10 cellular contexts compared by ENCODE assay signal in the genomic region with DNA sequence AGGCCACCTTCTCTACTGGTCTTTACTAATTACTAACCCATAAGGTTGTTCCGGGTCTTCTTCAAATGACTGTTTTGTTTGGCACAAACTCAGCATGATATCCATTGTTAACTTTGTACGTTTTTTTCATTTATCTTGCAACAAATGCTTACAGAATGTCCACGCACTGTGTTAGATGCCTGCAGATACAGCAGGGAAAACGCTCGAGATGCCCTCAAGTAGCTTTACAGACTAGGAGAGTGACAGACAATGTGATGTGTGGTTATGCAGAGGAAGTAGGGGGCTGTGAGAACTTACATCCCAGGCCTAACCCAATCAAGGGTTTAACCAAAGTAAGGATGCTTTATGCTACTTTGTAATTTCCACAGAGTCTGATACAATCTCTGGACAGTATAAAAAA. TPM values are rescaled to one million over a fixed set of nuclear protein-coding genes. Genes with fewer than 3 reads are reported as not detected.
DNase-seq lines count a peak whose midpoint lies in the region; ATAC-seq and TF ChIP-seq lines count a peak whose summit lies in the region.
"Had no signal": no experiment of that assay in that cellular context is flagged by ENCODE, and none has a peak within 500 bp of the region (broad histone marks: within the 10 kb centered on the region; RNA-seq: fewer than 3 reads in every experiment).

No MANE protein-coding gene starts in this region.

- peak overlapping the region; percentile 94 for H3K27ac Mint-ChIP-seq in activated naive CD4-positive, alpha-beta T cell treated with anti-CD3 and anti-CD28 coated beads for 36 hours

- H3K36me3 ChIP-seq in iPS-15b (ENCODE audit: control insufficient read depth, insufficient read depth, low read length) (peaks cover 18% of the 10 kb centered on the region), stomach smooth muscle (ENCODE audit: control insufficient read depth in 2 of 2, insufficient read depth in 2 of 2, low read length in 2 of 2) (peaks cover 0 to 3% of the 10 kb centered on the region in 2 donors)

- ATAC-seq in omental fat pad (ENCODE audit: low FRiP score) = no peak

- intact Hi-C loops in activated naive CD4-positive, alpha-beta T cell treated with anti-CD3 and anti-CD28 coated beads for 36 hours (cut with micrococcal nuclease) = loop anchor here (5.0 kb wide), 1 partner anchor 35 kb away; no protein-coding TSS in a partner anchor

- peaks cover 19% of the 10 kb centered on the region for H3K4me1 Mint-ChIP-seq in activated naive CD4-positive, alpha-beta T cell treated with anti-CD3 and anti-CD28 coated beads for 36 hours (ENCODE audit: low read depth)

- H3K27ac ChIP-seq in VCaP (peak overlapping the region; percentile 93), stomach smooth muscle (ENCODE audit: low read length) (no peak overlapping the region)

- peak overlapping the region; percentile 98 for H3K9ac ChIP-seq in iPS-15b (ENCODE audit: low read depth, low read length)
- H3K9ac ChIP-seq in stomach smooth muscle (ENCODE audit: low read length in 2 of 2) = peak overlapping the region in 1 of 2 donors; percentile 86

- TF ChIP-seq CTCF in VCaP (conservative IDR thresholded peaks at IDR 0.05) (no peak), omental fat pad (IDR thresholded peaks at IDR 0.05) (no peak)

- H3K4me3 ChIP-seq in iPS-15b (ENCODE audit: low read depth, low read length) = peak overlapping the region; percentile 98
- peak overlapping the region; percentile 67 to 98 for H3K4me3 ChIP-seq in stomach smooth muscle (ENCODE audit: low read length in 2 of 2)

- no peaks in the 10 kb centered on the region for H3K27me3 Mint-ChIP-seq in activated naive CD4-positive, alpha-beta T cell treated with anti-CD3 and anti-CD28 coated beads for 36 hours (ENCODE audit: low read depth)

- peaks cover 7% of the 10 kb centered on the region for H3K4me1 ChIP-seq in iPS-15b (ENCODE audit: control insufficient read depth, insufficient read depth, low read length)
- peaks cover 16% of the 10 kb centered on the region for H3K4me1 ChIP-seq in stomach smooth muscle (ENCODE audit: control insufficient read depth, insufficient read depth, low read length)

- peak overlapping the region; percentile 91 for H3K4me3 Mint-ChIP-seq in activated naive CD4-positive, alpha-beta T cell treated with anti-CD3 and anti-CD28 coated beads for 36 hours

- no peak for DNase-seq in activated naive CD4-positive, alpha-beta T cell treated with anti-CD3 and anti-CD28 coated beads for 36 hours
- no peak for DNase-seq in activated naive CD4-positive, alpha-beta T cell (lab: John Stamatoyannopoulos, UW)
- DNase-seq in omental fat pad (ENCODE audit: low spot score) (no peak), hepatic stellate cell (ENCODE audit: low spot score) (no peak), hippocampal formation (lab: John Stamatoyannopoulos, UW) (no peak)

- H3K9me3 ChIP-seq in iPS-15b (ENCODE audit: control insufficient read depth, insufficient read depth, low read length) (no peaks in the 10 kb centered on the region), stomach smooth muscle (ENCODE audit: control insufficient read depth in 2 of 2, low read length in 2 of 2) (no peaks in the 10 kb centered on the region)

- H3K36me3 Mint-ChIP-seq in activated naive CD4-positive, alpha-beta T cell treated with anti-CD3 and anti-CD28 coated beads for 36 hours (ENCODE audit: low read depth) = peaks cover 24% of the 10 kb centered on the region

- no peaks in the 10 kb centered on the region for H3K9me3 Mint-ChIP-seq in activated naive CD4-positive, alpha-beta T cell treated with anti-CD3 and anti-CD28 coated beads for 36 hours

- H3K27me3 ChIP-seq in iPS-15b (ENCODE audit: control insufficient read depth, insufficient read depth, low read length) (no peaks in the 10 kb centered on the region), stomach smooth muscle (ENCODE audit: control insufficient read depth in 1 of 2, insufficient read depth in 2 of 2, low read length in 2 of 2) (no peaks in the 10 kb centered on the region)

- CTCF ChIA-PET in activated naive CD4-positive, alpha-beta T cell treated with anti-CD3 and anti-CD28 coated beads for 36 hours (lab: Charles Lee) = interaction anchor here (0.6 to 3.1 kb wide), 4 partner anchors 10 to 21 kb away, joined by 3 to 15 read pairs (median 4); no protein-coding TSS in a partner anchor

RNA-seq across cellular contexts. Expression of gene RFC4, which starts 0.9 kb away (rescaled TPM):
- total RNA-seq in activated naive CD4-positive, alpha-beta T cell treated with anti-CD3 and anti-CD28 coated beads for 36 hours = 100 to 1,000 TPM; 135 to 136 TPM
- total RNA-seq in omental fat pad = 10 to 100 TPM in 2 of 4 donors, 1 to 10 TPM in 2; 6.1 to 10.7 (median 9.4) TPM

RNA-seq across cellular contexts. Expression of gene EIF4A2, which starts 23.9 kb away (rescaled TPM):
- total RNA-seq in activated naive CD4-positive, alpha-beta T cell treated with anti-CD3 and anti-CD28 coated beads for 36 hours = 100 to 1,000 TPM; 445 to 469 TPM
- total RNA-seq in omental fat pad = 100 to 1,000 TPM; 315 to 515 (median 413) TPM

RNA-seq across cellular contexts. Expression of gene ADIPOQ, which starts 35.3 kb away (rescaled TPM):
- not detected for total RNA-seq in activated naive CD4-positive, alpha-beta T cell treated with anti-CD3 and anti-CD28 coated beads for 36 hours
- total RNA-seq in omental fat pad = 1,000 to 10,000 TPM in 3 of 4 donors, 100 to 1,000 TPM in 1; 321 to 1,997 (median 1,475) TPM
- total RNA-seq: dermis microvascular lymphatic vessel endothelial cell, LHCN-M2 had no signal

Comparison
In these comparisons a context has a peak if more than half of its experiments do, and no peak if none do; other contexts are left out.
1. RNA of gene RFC4, which starts 0.9 kb away (total RNA-seq): 135 to 136 TPM in activated naive CD4-positive, alpha-beta T cell treated with anti-CD3 and anti-CD28 coated beads for 36 hours; 6.1 to 10.7 TPM in omental fat pad; every median in the first group is over 10 times any median in the second.
2. RNA of gene ADIPOQ, which starts 35.3 kb away (total RNA-seq): 321 to 1,997 TPM in omental fat pad; not detected in activated naive CD4-positive, alpha-beta T cell treated with anti-CD3 and anti-CD28 coated beads for 36 hours; every median in the first group is over 100 times any median in the second.